10 cellular contexts compared by ENCODE assay signal in the genomic region with DNA sequence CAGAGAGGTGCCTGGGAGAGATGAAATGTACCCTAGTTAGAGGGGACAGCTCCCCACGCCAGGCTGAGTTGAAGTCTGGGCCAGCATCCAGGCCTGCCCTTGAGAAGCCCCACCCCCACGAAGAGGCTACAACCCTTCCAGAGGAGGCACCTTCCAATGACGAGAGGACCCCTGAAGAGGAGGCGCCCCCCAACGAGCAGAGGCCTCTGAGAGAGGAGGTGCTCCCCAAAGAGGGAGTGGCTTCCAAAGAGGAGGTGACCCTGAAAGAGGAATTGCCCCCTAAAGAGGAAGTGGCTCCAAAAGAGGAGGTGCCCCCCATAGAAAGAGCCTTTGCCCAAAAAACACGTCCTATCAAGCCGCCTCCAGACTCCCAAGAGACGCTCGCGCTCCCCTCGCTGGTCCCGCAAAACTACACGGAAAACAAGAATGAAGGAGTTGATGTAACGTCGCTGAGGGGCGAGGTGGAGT. TPM values are rescaled to one million over a fixed set of nuclear protein-coding genes. Genes with fewer than 3 reads are reported as not detected.
A peak's percentile ranks its signal among the peaks of the same experiment; 100 is the strongest.
DNase-seq lines count a peak whose midpoint lies in the region; ATAC-seq and TF ChIP-seq lines count a peak whose summit lies in the region.
"Had no signal": no experiment of that assay in that cellular context is flagged by ENCODE, and none has a peak within 500 bp of the region (broad histone marks: within the 10 kb centered on the region; RNA-seq: fewer than 3 reads in every experiment).

No MANE protein-coding gene starts in this region.

- peak overlapping the region; percentile 82 for H3K27ac Mint-ChIP-seq in chondrocyte (ENCODE audit: unreplicated experiment)
- peak overlapping the region; percentile 8 to 87 (median 66) for H3K27ac Mint-ChIP-seq in naive thymus-derived CD8-positive, alpha-beta T cell

- TF ChIP-seq CTCF in AG10803 (conservative IDR thresholded peaks at IDR 0.05; ENCODE audit: low read length) (no peak), HFF-Myc (IDR thresholded peaks at IDR 0.05; ENCODE audit: low read depth, low read length, missing control alignments) (no peak), chondrocyte (IDR thresholded peaks at IDR 0.05) (no peak)

- no peaks in the 10 kb centered on the region for H3K27me3 Mint-ChIP-seq in chondrocyte (ENCODE audit: low read depth)
- H3K27me3 Mint-ChIP-seq in naive thymus-derived CD8-positive, alpha-beta T cell: peaks cover 0 to 1% (median 0%) of the 10 kb centered on the region in 5 donors

- H3K9me3 Mint-ChIP-seq in chondrocyte (ENCODE audit: low read depth): no peaks in the 10 kb centered on the region
- no peaks in the 10 kb centered on the region for H3K9me3 Mint-ChIP-seq in naive thymus-derived CD8-positive, alpha-beta T cell

- ATAC-seq in naive thymus-derived CD8-positive, alpha-beta T cell: no peak
- no peak for ATAC-seq in GM18517 (IDR thresholded peaks at IDR 0.05; ENCODE audit: unreplicated experiment)
- no peak for ATAC-seq in HG02981 (IDR thresholded peaks at IDR 0.05; ENCODE audit: unreplicated experiment)
- no peak for ATAC-seq in GM19023 (IDR thresholded peaks at IDR 0.05; ENCODE audit: unreplicated experiment)

- DNase-seq in AG10803 (ENCODE audit: low read depth) (no peak), HFF-Myc (ENCODE audit: extremely low read depth, low read depth) (no peak), chondrocyte (ENCODE audit: low spot score) (no peak), AML-193 (lab: John Stamatoyannopoulos, UW) (no peak)
- DNase-seq in naive thymus-derived CD8-positive, alpha-beta T cell: peak in 2 of 10 donors; percentile 13 to 21
- DNase-seq: MM.1S, T-helper 9 cell had no signal

- H3K4me3 Mint-ChIP-seq in chondrocyte (ENCODE audit: unreplicated experiment): peak overlapping the region; percentile 62
- peak overlapping the region; percentile 75 to 91 (median 80) for H3K4me3 Mint-ChIP-seq in naive thymus-derived CD8-positive, alpha-beta T cell

- H3K4me3 ChIP-seq in AG10803 (ENCODE audit: low read length) (peak overlapping the region; percentile 80), HFF-Myc (replicated peaks; ENCODE audit: low read depth, low read length) (peak overlapping the region; percentile 76)

- POLR2A ChIA-PET in naive thymus-derived CD8-positive, alpha-beta T cell (lab: Charles Lee): interaction anchor here (0.8 to 1.7 kb wide), 2 partner anchors 13 kb away, joined by 5 to 6 read pairs; no protein-coding TSS in a partner anchor

- H3K4me1 Mint-ChIP-seq in chondrocyte (ENCODE audit: low read depth): peaks cover 26% of the 10 kb centered on the region
- H3K4me1 Mint-ChIP-seq in naive thymus-derived CD8-positive, alpha-beta T cell: peaks cover 15 to 28% (median 26%) of the 10 kb centered on the region in 4 donors

- H3K36me3 Mint-ChIP-seq in chondrocyte (ENCODE audit: low read depth): peaks cover 7% of the 10 kb centered on the region
- H3K36me3 Mint-ChIP-seq in naive thymus-derived CD8-positive, alpha-beta T cell: no peaks in the 10 kb centered on the region

RNA-seq across cellular contexts. Expression of a gene that starts 3.1 kb away (rescaled TPM):
- total RNA-seq in chondrocyte: 55.7 to 88.4 TPM (median 85.2 TPM) in 3 replicates
- total RNA-seq in naive thymus-derived CD8-positive, alpha-beta T cell: 1 to 10 TPM; 1.2 to 1.6 TPM
- polyA plus RNA-seq in naive thymus-derived CD8-positive, alpha-beta T cell: 1 to 10 TPM in 1 of 3 donors, under 1 TPM in 2; 0.16 to 2.4 (median 0.43) TPM

RNA-seq across cellular contexts. Expression of a gene that starts 14.2 kb away (rescaled TPM):
- total RNA-seq in chondrocyte: 9.4 to 15.0 TPM (median 10.8 TPM) in 3 replicates
- total RNA-seq in naive thymus-derived CD8-positive, alpha-beta T cell: 1 to 10 TPM; 2.6 to 2.7 TPM
- polyA plus RNA-seq in naive thymus-derived CD8-positive, alpha-beta T cell: under 1 TPM in 2 of 3 donors, not detected in 1; 0.19 to 0.35 TPM

Comparison
In these comparisons a context has a peak if more than half of its experiments do, and no peak if none do; other contexts are left out.
1. RNA of a gene that starts 3.1 kb away (total RNA-seq): 55.7 to 88.4 TPM in chondrocyte; 1.2 to 1.6 TPM in naive thymus-derived CD8-positive, alpha-beta T cell; every median in the first group is over 10 times any median in the second.